Comparison of ENCODE assay signal across 18 cellular contexts in the genomic region with DNA sequence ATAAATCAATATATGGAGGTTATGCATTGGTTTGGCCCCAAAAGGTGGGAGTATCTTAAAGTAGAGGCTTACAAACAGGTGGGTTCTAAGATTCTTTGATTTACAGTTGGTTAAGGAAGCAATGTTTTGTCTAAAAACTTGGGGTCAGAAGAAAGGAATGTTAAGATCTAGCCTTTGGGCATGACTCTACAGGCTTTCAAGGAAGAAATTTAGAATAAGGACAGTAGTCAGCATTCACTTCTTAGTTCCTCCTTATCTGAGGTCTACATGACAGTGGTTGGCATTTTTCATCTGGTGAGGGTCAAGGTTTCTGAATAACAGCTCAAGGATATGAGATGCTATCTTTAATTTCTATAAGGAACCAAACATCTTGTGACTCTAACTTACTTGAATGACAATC.
"Had no signal": no experiment of that assay in that cellular context is flagged by ENCODE, and none has a peak within 500 bp of the region (broad histone marks: within the 10 kb centered on the region; RNA-seq: fewer than 3 reads in every experiment).

No MANE protein-coding gene starts in this region.

- H3K27ac Mint-ChIP-seq: progenitor cell of endocrine pancreas had no signal

- H3K9me3 Mint-ChIP-seq: neural crest cell had no signal

- H3K27ac ChIP-seq: ascending aorta, gastroesophageal sphincter, heart right ventricle, left ventricle myocardium inferior had no signal

- H3K4me3 ChIP-seq: ascending aorta, gastroesophageal sphincter, heart right ventricle, left ventricle myocardium inferior had no signal

- H3K4me3 Mint-ChIP-seq: neural crest cell had no signal

- H3K27me3 Mint-ChIP-seq: progenitor cell of endocrine pancreas had no signal

- H3K27me3 ChIP-seq: ascending aorta, gastroesophageal sphincter, heart right ventricle had no signal

- DNase-seq: activated CD4-positive, alpha-beta T cell treated with anti-CD3 and anti-CD28 coated beads, Interleukin-2, amount 50 U/mL, for 4 hours; activated T-cell treated with anti-CD3 and anti-CD28 coated beads for 4 hours; cerebellar nuclear complex; cortex of kidney; heart right ventricle; kidney glomerular epithelial cell; left ventricle myocardium inferior; stimulated activated CD4-positive, alpha-beta T cell treated with anti-CD3 and anti-CD28 coated beads, Interleukin-12 subunit alpha, Interleukin-12 subunit beta, amount 100 ng/mL, for 4 hours; stimulated activated CD4-positive, alpha-beta T cell treated with anti-CD3 and anti-CD28 coated beads, Interleukin-1b, Interleukin-23, amount 100 ng/mL, for 48 hours; stimulated activated CD8-positive, alpha-beta memory T cell treated with anti-CD3 and anti-CD28 coated beads, Interleukin-4, amount 100 ng/mL, for 48 hours; stimulated activated naive CD4-positive, alpha-beta T cell; T-helper 2 cell had no signal

- ATAC-seq: gastroesophageal sphincter, heart right ventricle had no signal

- H3K9me3 ChIP-seq: ascending aorta, gastroesophageal sphincter, heart right ventricle, left ventricle myocardium inferior had no signal

- FAIRE-seq: endometrium, urothelium cell line had no signal

- H3K36me3 ChIP-seq: ascending aorta, gastroesophageal sphincter, heart right ventricle, left ventricle myocardium inferior had no signal

- H3K4me1 ChIP-seq: ascending aorta, gastroesophageal sphincter, heart right ventricle, left ventricle myocardium inferior had no signal
